In the genomic region with DNA sequence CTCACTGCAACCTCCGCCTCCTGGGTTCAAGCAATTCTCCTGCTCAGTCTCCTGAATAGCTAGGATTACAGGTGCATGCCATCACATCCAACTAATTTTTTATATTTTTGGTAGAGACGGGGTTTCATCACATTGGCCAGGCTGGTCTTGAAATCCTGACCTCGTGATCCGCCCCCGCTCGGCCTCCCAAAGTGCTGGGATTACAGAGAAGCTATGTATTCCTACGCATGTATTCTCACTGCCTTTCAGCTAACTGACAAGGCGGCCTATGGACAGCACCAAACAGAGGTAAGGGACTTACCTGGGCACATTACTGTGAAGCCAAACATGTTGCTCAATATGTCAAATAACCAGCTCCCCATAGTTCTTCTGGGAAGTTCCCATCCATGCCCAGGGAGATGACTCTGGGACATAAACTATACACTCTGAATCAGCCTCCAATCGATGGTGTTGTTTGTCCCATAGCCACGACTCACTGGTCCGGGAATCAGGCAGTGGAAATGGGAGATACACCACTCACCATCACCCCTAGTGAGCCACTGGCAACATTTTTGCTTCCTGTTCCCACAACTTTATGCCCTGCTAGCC, we compare ENCODE assay signal across 19 cellular contexts.
DNase-seq lines count a peak whose midpoint lies in the region; TF ChIP-seq lines count a peak whose summit lies in the region.
"Had no signal": no experiment of that assay in that cellular context is flagged by ENCODE, and none has a peak within 500 bp of the region (broad histone marks: within the 10 kb centered on the region; RNA-seq: fewer than 3 reads in every experiment).

No MANE protein-coding gene starts in this region.

- H3K79me2 ChIP-seq in fibroblast of lung (ENCODE audit: control insufficient read depth, insufficient read depth, low read length) (no peaks in the 10 kb centered on the region), osteoblast (ENCODE audit: insufficient read depth, low read length) (no peaks in the 10 kb centered on the region)
- H3K79me2 ChIP-seq: parathyroid adenoma had no signal

- H3K4me1 ChIP-seq in fibroblast of lung (ENCODE audit: control insufficient read depth, extremely low read depth, insufficient read depth, low read length): no peaks in the 10 kb centered on the region
- H3K4me1 ChIP-seq in osteoblast (ENCODE audit: insufficient read depth, low read length): peaks cover 2% of the 10 kb centered on the region
- H3K4me1 ChIP-seq: parathyroid adenoma had no signal

- H3K4me1 Mint-ChIP-seq in CD14-positive monocyte: peaks cover 5% of the 10 kb centered on the region
- H3K4me1 Mint-ChIP-seq: neural crest cell had no signal

- H3K4me2 ChIP-seq in fibroblast of lung (ENCODE audit: extremely low read depth, insufficient read depth, low read length): no peak overlapping the region
- no peak overlapping the region for H3K4me2 ChIP-seq in osteoblast (ENCODE audit: insufficient read depth, low read length)

- H3K4me3 ChIP-seq in fibroblast of lung (replicated peaks in 1 of 4; ENCODE audit: control extremely low read depth in 1 of 4, insufficient read depth in 1 of 4, low read depth in 3 of 4, low read length in 4 of 4) (no peak overlapping the region), osteoblast (ENCODE audit: insufficient read depth, low read length) (no peak overlapping the region)

- DNase-seq in CD14-positive monocyte (ENCODE audit: low spot score): peak; percentile 15
- DNase-seq in LHCN-M2 (ENCODE audit: low read depth): peak; percentile 20
- DNase-seq in fibroblast of lung (ENCODE audit: low read depth in 2 of 2): peak in 1 of 2 donors; percentile 28
- DNase-seq in osteoblast (ENCODE audit: insufficient read length, low spot score, missing footprints): no peak
- DNase-seq in NCI-H2196 treated with DMSO at 0.1 percent for 48 hours (lab: John Stamatoyannopoulos, UW; ENCODE audit: unreplicated experiment): no peak
- no peak for DNase-seq in NOMO-1 treated with DMSO at 0.1 percent for 48 hours (lab: John Stamatoyannopoulos, UW; ENCODE audit: unreplicated experiment)
- no peak for DNase-seq in glomerular visceral epithelial cell (ENCODE audit: extremely low spot score)
- DNase-seq in activated CD4-positive, alpha-beta T cell treated with anti-CD3 and anti-CD28 coated beads, Interleukin-2, amount 50 U/mL, for 48 hours: no peak
- DNase-seq: activated naive CD4-positive, alpha-beta T cell; CD4-positive, alpha-beta T cell; kidney; NCI-H146; right cardiac atrium had no signal

- H3K9ac ChIP-seq in fibroblast of lung (ENCODE audit: insufficient read depth, low read length): no peak overlapping the region
- H3K9ac ChIP-seq: parathyroid adenoma had no signal

- H3K27ac ChIP-seq in fibroblast of lung (ENCODE audit: insufficient read depth, low read length): no peak overlapping the region
- H3K27ac ChIP-seq in osteoblast (ENCODE audit: low read depth, low read length): no peak overlapping the region
- H3K27ac ChIP-seq: parathyroid adenoma had no signal

- no peaks in the 10 kb centered on the region for H3K9me3 ChIP-seq in fibroblast of lung (ENCODE audit: control insufficient read depth, insufficient read depth, low read depth, low read length)
- H3K9me3 ChIP-seq in osteoblast (ENCODE audit: low read depth, low read length): no peaks in the 10 kb centered on the region

- H3K27me3 ChIP-seq in fibroblast of lung (ENCODE audit: control insufficient read depth, insufficient read depth, low read length) (no peaks in the 10 kb centered on the region), osteoblast (ENCODE audit: insufficient read depth, low read length) (peaks cover 4% of the 10 kb centered on the region)

- no peaks in the 10 kb centered on the region for H3K9me3 Mint-ChIP-seq in CD14-positive monocyte
- H3K9me3 Mint-ChIP-seq: activated CD4-positive, alpha-beta T cell treated with anti-CD3 and anti-CD28 coated beads, Interleukin-2, amount 10 ng/mL, durations not matched to agents 24 days and 14 days; activated T-cell treated with anti-CD3 and anti-CD28 coated beads, Interleukin-2, amount 50 U/mL, for 24 hours; CD4-positive, alpha-beta T cell; H9; neural crest cell; stimulated activated naive B cell treated with anti-CD40 and anti-IgM and Interleukin-4, amounts not matched to agents 10 μg/mL and 1 μg/mL and 100 μg/mL, for 72 hours had no signal

- no peaks in the 10 kb centered on the region for H3K27me3 Mint-ChIP-seq in CD14-positive monocyte (ENCODE audit: low read depth in 3 of 3)
- H3K27me3 Mint-ChIP-seq: activated CD4-positive, alpha-beta T cell treated with anti-CD3 and anti-CD28 coated beads, Interleukin-2, amount 10 ng/mL, durations not matched to agents 24 days and 14 days; activated T-cell treated with anti-CD3 and anti-CD28 coated beads, Interleukin-2, amount 50 U/mL, for 24 hours; CD4-positive, alpha-beta T cell had no signal

- TF ChIP-seq CTCF in CD14-positive monocyte (IDR thresholded peaks at IDR 0.05) (no peak), fibroblast of lung (conservative IDR thresholded peaks at IDR 0.05 in 1 of 2, IDR thresholded peaks at IDR 0.05 in 1 of 2; ENCODE audit: low read depth in 1 of 2, low read length in 2 of 2) (peak; percentile 4 to 6), osteoblast (IDR thresholded peaks at IDR 0.05; ENCODE audit: extremely low read depth, low read depth, low read length) (no peak)

- intact Hi-C loops in CD14-positive monocyte (cut with micrococcal nuclease): loop anchor here (5.0 to 10.0 kb wide), 2 partner anchors 766 to 769 kb away; no protein-coding TSS in a partner anchor

- no peaks in the 10 kb centered on the region for H4K20me1 ChIP-seq in fibroblast of lung (ENCODE audit: control insufficient read depth, extremely low read depth, insufficient read depth, low read length)
- no peaks in the 10 kb centered on the region for H4K20me1 ChIP-seq in osteoblast (ENCODE audit: insufficient read depth, low read length)

- no peaks in the 10 kb centered on the region for H3K36me3 ChIP-seq in fibroblast of lung (ENCODE audit: control insufficient read depth, insufficient read depth, low read length)
- no peaks in the 10 kb centered on the region for H3K36me3 ChIP-seq in osteoblast (ENCODE audit: insufficient read depth, low read length)

- H3K36me3 Mint-ChIP-seq in CD14-positive monocyte: no peaks in the 10 kb centered on the region
- H3K36me3 Mint-ChIP-seq: stimulated activated naive B cell treated with anti-CD40 and anti-IgM and Interleukin-4, amounts not matched to agents 10 μg/mL and 1 μg/mL and 100 μg/mL, for 72 hours had no signal

- H3K4me3 Mint-ChIP-seq in CD14-positive monocyte: no peak overlapping the region
- H3K4me3 Mint-ChIP-seq: activated CD4-positive, alpha-beta T cell treated with anti-CD3 and anti-CD28 coated beads, Interleukin-2, amount 10 ng/mL, durations not matched to agents 24 days and 14 days; activated T-cell treated with anti-CD3 and anti-CD28 coated beads, Interleukin-2, amount 50 U/mL, for 24 hours; CD4-positive, alpha-beta T cell; H9; neural crest cell; stimulated activated naive B cell treated with anti-CD40 and anti-IgM and Interleukin-4, amounts not matched to agents 10 μg/mL and 1 μg/mL and 100 μg/mL, for 72 hours had no signal

- no peak overlapping the region for H3K27ac Mint-ChIP-seq in CD14-positive monocyte
- H3K27ac Mint-ChIP-seq: activated CD4-positive, alpha-beta T cell treated with anti-CD3 and anti-CD28 coated beads, Interleukin-2, amount 10 ng/mL, durations not matched to agents 24 days and 14 days; activated T-cell treated with anti-CD3 and anti-CD28 coated beads, Interleukin-2, amount 50 U/mL, for 24 hours; CD4-positive, alpha-beta T cell; H9; stimulated activated naive B cell treated with anti-CD40 and anti-IgM and Interleukin-4, amounts not matched to agents 10 μg/mL and 1 μg/mL and 100 μg/mL, for 72 hours had no signal

- no peak overlapping the region for H2AFZ ChIP-seq in fibroblast of lung (ENCODE audit: low read length)
- H2AFZ ChIP-seq in osteoblast (ENCODE audit: low read length): peak overlapping the region; percentile 12
- H2AFZ ChIP-seq: parathyroid adenoma had no signal

Comparison
In these comparisons a context has a peak if more than half of its experiments do, and no peak if none do; other contexts are left out.
1. DNase-seq: peak in CD14-positive monocyte (single experiment) and LHCN-M2 (single experiment); none in osteoblast (single experiment), NCI-H2196 treated with DMSO at 0.1 percent for 48 hours (single experiment), NOMO-1 treated with DMSO at 0.1 percent for 48 hours (single experiment), glomerular visceral epithelial cell (single experiment) and activated CD4-positive, alpha-beta T cell treated with anti-CD3 and anti-CD28 coated beads, Interleukin-2, amount 50 U/mL, for 48 hours (0 of 2).
2. CTCF ChIP-seq: peak in fibroblast of lung (2 of 2); none in CD14-positive monocyte (single experiment) and osteoblast (single experiment).